In genomic region chr9:37700900-37701299, GRCh38 we compare ENCODE assay signal across 26 cellular contexts. TPM values are rescaled to one million over a fixed set of nuclear protein-coding genes. Genes with fewer than 3 reads are reported as not detected.
"Had no signal": no experiment of that assay in that cellular context is flagged by ENCODE, and none has a peak within 500 bp of the region (broad histone marks: within the 10 kb centered on the region; RNA-seq: fewer than 3 reads in every experiment).

No MANE protein-coding gene starts in this region.

- H3K4me3 ChIP-seq: colonic mucosa, gastrocnemius medialis, heart left ventricle, hepatocyte, left ventricle myocardium inferior, lower lobe of right lung, pancreas, sigmoid colon, stomach, thyroid gland, vagina had no signal

- DNase-seq: colonic mucosa; effector CD8-positive, alpha-beta T cell; endodermal cell; foreskin fibroblast; gastrocnemius medialis; heart left ventricle; left cardiac atrium; left ventricle myocardium inferior; lower lobe of right lung; naive thymus-derived CD8-positive, alpha-beta T cell; nephron progenitor cell; pancreas; sigmoid colon; stimulated activated CD4-positive, alpha-beta T cell treated with anti-CD3 and anti-CD28 coated beads, Interleukin-2, amount 100 ng/mL, for 24 hours; stimulated activated CD4-positive, alpha-beta T cell treated with anti-CD3 and anti-CD28 coated beads, Interleukin-4, amount 100 ng/mL, for 24 hours; stimulated activated naive CD4-positive, alpha-beta T cell treated with Interleukin-2 at 50 U/mL for 16 hours; stomach; thyroid gland; trophoblast cell had no signal

- FAIRE-seq: pancreas had no signal

- H3K4me1 ChIP-seq: colonic mucosa, gastrocnemius medialis, heart left ventricle, left ventricle myocardium inferior, lower lobe of right lung, pancreas, sigmoid colon, stomach, thyroid gland, vagina had no signal

- H2AFZ ChIP-seq: hepatocyte had no signal

- H3K4me2 ChIP-seq: hepatocyte had no signal

- H3K36me3 ChIP-seq: colonic mucosa, gastrocnemius medialis, heart left ventricle, left ventricle myocardium inferior, lower lobe of right lung, neutrophil, pancreas, sigmoid colon, stomach, thyroid gland, vagina had no signal

- ATAC-seq: esophagus mucosa; gastrocnemius medialis; heart left ventricle; left cardiac atrium; lower lobe of right lung; naive thymus-derived CD8-positive, alpha-beta T cell; pancreas; stimulated activated effector memory CD8-positive, alpha-beta T cell treated with anti-CD3 and anti-CD28 coated beads, Interleukin-12 subunit alpha, Interleukin-12 subunit beta, amount 100 ng/mL, for 72 hours had no signal

- H3K27me3 ChIP-seq: colonic mucosa, gastrocnemius medialis, hepatocyte, pancreas, sigmoid colon, stomach, thyroid gland, vagina had no signal

- H3K9me3 ChIP-seq: colonic mucosa, gastrocnemius medialis, heart left ventricle, left ventricle myocardium inferior, lower lobe of right lung, neutrophil, pancreas, sigmoid colon, stomach, thyroid gland, vagina had no signal

- H3K79me2 ChIP-seq: hepatocyte had no signal

- H3K27ac ChIP-seq: colonic mucosa, epithelial cell of prostate, gastrocnemius medialis, heart left ventricle, hepatocyte, left ventricle myocardium inferior, lower lobe of right lung, neutrophil, pancreas, sigmoid colon, stomach, thyroid gland, vagina had no signal

RNA-seq across cellular contexts. Expression of gene FRMPD1, which starts 50.1 kb away (rescaled TPM):
- total RNA-seq: naive thymus-derived CD8-positive, alpha-beta T cell; ureter had no signal
- polyA plus RNA-seq: naive thymus-derived CD8-positive, alpha-beta T cell had no signal
